8 cellular contexts compared by ENCODE assay signal in the genomic region with DNA sequence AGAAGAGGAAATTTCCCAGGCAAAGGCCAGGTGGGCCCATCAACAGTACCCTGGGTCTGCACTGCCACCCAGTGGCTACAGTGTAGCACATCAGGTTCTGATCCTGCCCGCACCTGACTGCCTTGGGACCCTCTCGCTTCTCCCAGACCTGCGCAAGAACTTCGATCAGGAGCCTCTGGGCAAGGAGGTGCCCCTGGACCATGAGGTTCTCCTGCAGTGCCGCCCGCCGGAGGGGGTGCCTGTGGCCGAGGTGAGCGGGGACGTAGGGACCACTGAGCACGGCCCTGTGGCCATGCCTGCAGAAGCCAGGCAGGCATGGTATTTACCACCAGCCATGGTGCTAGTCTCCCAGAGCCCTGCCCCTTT. TPM values are rescaled to one million over a fixed set of nuclear protein-coding genes. Genes with fewer than 3 reads are reported as not detected.
DNase-seq lines count a peak whose midpoint lies in the region; ATAC-seq and TF ChIP-seq lines count a peak whose summit lies in the region.

No MANE protein-coding gene starts in this region.

- intact Hi-C loops in posterior vena cava (cut with DNase I): loop anchor here in 1 of 2 donors (5.0 kb wide), 1 partner anchor 358 kb away; no protein-coding TSS in a partner anchor
- intact Hi-C loops in activated T-helper 1 cell treated with anti-CD3 and anti-CD28 coated beads, Interleukin-12 subunit alpha, Interleukin-12 subunit beta, Interleukin-2, Interleukin-4 antibody, amounts not matched to agents 30 ng/mL and 10 ng/mL and 1 ng/mL, durations not matched to agents 14 hours and 24 hours and 36 hours (cut with micrococcal nuclease): no loop called here

- no peaks in the 10 kb centered on the region for H3K9me3 Mint-ChIP-seq in nephron
- no peaks in the 10 kb centered on the region for H3K9me3 Mint-ChIP-seq in activated T-helper 1 cell treated with anti-CD3 and anti-CD28 coated beads, Interleukin-12 subunit alpha, Interleukin-12 subunit beta, Interleukin-2, Interleukin-4 antibody, amounts not matched to agents 30 ng/mL and 10 ng/mL and 1 ng/mL, durations not matched to agents 14 hours and 24 hours and 36 hours

- no peak overlapping the region for H3K4me3 Mint-ChIP-seq in nephron
- no peak overlapping the region for H3K4me3 Mint-ChIP-seq in activated T-helper 1 cell treated with anti-CD3 and anti-CD28 coated beads, Interleukin-12 subunit alpha, Interleukin-12 subunit beta, Interleukin-2, Interleukin-4 antibody, amounts not matched to agents 30 ng/mL and 10 ng/mL and 1 ng/mL, durations not matched to agents 14 hours and 24 hours and 36 hours

- H3K27ac Mint-ChIP-seq in nephron: no peak overlapping the region
- H3K27ac Mint-ChIP-seq in activated T-helper 1 cell treated with anti-CD3 and anti-CD28 coated beads, Interleukin-12 subunit alpha, Interleukin-12 subunit beta, Interleukin-2, Interleukin-4 antibody, amounts not matched to agents 30 ng/mL and 10 ng/mL and 1 ng/mL, durations not matched to agents 14 hours and 24 hours and 36 hours: no peak overlapping the region

- peak; percentile 50 for DNase-seq in EH (ENCODE audit: low read depth)
- DNase-seq in KG1 (lab: John Stamatoyannopoulos, UW): peak; percentile 21
- DNase-seq in activated CD4-positive, alpha-beta T cell treated with anti-CD3 and anti-CD28 coated beads for 48 hours: peak; percentile 49
- DNase-seq in epithelial cell of esophagus (ENCODE audit: low read depth): peak; percentile 36
- DNase-seq in posterior vena cava (ENCODE audit: low spot score): no peak
- DNase-seq in activated T-helper 1 cell treated with anti-CD3 and anti-CD28 coated beads, Interleukin-12 subunit alpha, Interleukin-12 subunit beta, Interleukin-2, Interleukin-4 antibody, amounts not matched to agents 30 ng/mL and 10 ng/mL and 1 ng/mL, durations not matched to agents 14 hours and 24 hours and 36 hours (ENCODE audit: low spot score): no peak

- peak; percentile 75 for TF ChIP-seq CTCF in epithelial cell of esophagus (IDR thresholded peaks at IDR 0.05; ENCODE audit: insufficient read depth, low read depth, low read length, missing control alignments)
- TF ChIP-seq CTCF in nephron (IDR thresholded peaks at IDR 0.05; ENCODE audit: unreplicated experiment in 3 of 3): peak; percentile 80 to 85 (median 81)

- H3K4me3 ChIP-seq in epithelial cell of esophagus (ENCODE audit: low read length): no peak overlapping the region

- H3K27me3 Mint-ChIP-seq in nephron (ENCODE audit: low read depth): peaks cover 2% of the 10 kb centered on the region
- no peaks in the 10 kb centered on the region for H3K27me3 Mint-ChIP-seq in activated T-helper 1 cell treated with anti-CD3 and anti-CD28 coated beads, Interleukin-12 subunit alpha, Interleukin-12 subunit beta, Interleukin-2, Interleukin-4 antibody, amounts not matched to agents 30 ng/mL and 10 ng/mL and 1 ng/mL, durations not matched to agents 14 hours and 24 hours and 36 hours (ENCODE audit: insufficient read depth)

- peaks cover 11% of the 10 kb centered on the region for H3K4me1 Mint-ChIP-seq in nephron
- H3K4me1 Mint-ChIP-seq in activated T-helper 1 cell treated with anti-CD3 and anti-CD28 coated beads, Interleukin-12 subunit alpha, Interleukin-12 subunit beta, Interleukin-2, Interleukin-4 antibody, amounts not matched to agents 30 ng/mL and 10 ng/mL and 1 ng/mL, durations not matched to agents 14 hours and 24 hours and 36 hours (ENCODE audit: low read depth): no peaks in the 10 kb centered on the region

- no peak for ATAC-seq in HG03432 (IDR thresholded peaks at IDR 0.05; ENCODE audit: unreplicated experiment)

- peaks cover 52% of the 10 kb centered on the region for H3K36me3 Mint-ChIP-seq in nephron (ENCODE audit: low read depth)
- no peaks in the 10 kb centered on the region for H3K36me3 Mint-ChIP-seq in activated T-helper 1 cell treated with anti-CD3 and anti-CD28 coated beads, Interleukin-12 subunit alpha, Interleukin-12 subunit beta, Interleukin-2, Interleukin-4 antibody, amounts not matched to agents 30 ng/mL and 10 ng/mL and 1 ng/mL, durations not matched to agents 14 hours and 24 hours and 36 hours (ENCODE audit: low read depth)

RNA-seq across cellular contexts. Expression of a gene that starts 33.9 kb away (rescaled TPM):
- total RNA-seq in posterior vena cava: 1 to 10 TPM; 3.5 to 6.2 TPM
- total RNA-seq in activated T-helper 1 cell treated with anti-CD3 and anti-CD28 coated beads, Interleukin-12 subunit alpha, Interleukin-12 subunit beta, Interleukin-2, Interleukin-4 antibody, amounts not matched to agents 30 ng/mL and 10 ng/mL and 1 ng/mL, durations not matched to agents 14 hours and 24 hours and 36 hours: 6.6 and 6.8 TPM in 2 replicates

Comparison
In these comparisons a context has a peak if more than half of its experiments do, and no peak if none do; other contexts are left out.
1. DNase-seq: peak in EH (single experiment), KG1 (single experiment), activated CD4-positive, alpha-beta T cell treated with anti-CD3 and anti-CD28 coated beads for 48 hours (single experiment) and epithelial cell of esophagus (single experiment); none in posterior vena cava (single experiment) and activated T-helper 1 cell treated with anti-CD3 and anti-CD28 coated beads, Interleukin-12 subunit alpha, Interleukin-12 subunit beta, Interleukin-2, Interleukin-4 antibody, amounts not matched to agents 30 ng/mL and 10 ng/mL and 1 ng/mL, durations not matched to agents 14 hours and 24 hours and 36 hours (single experiment).